8 cellular contexts compared by ENCODE assay signal in genomic region chr1:58883888-58884482, GRCh38.
A peak's percentile ranks its signal among the peaks of the same experiment; 100 is the strongest.
DNase-seq lines count a peak whose midpoint lies in the region; ATAC-seq, FAIRE-seq and TF ChIP-seq lines count a peak whose summit lies in the region.

No MANE protein-coding gene starts in this region.

- peak; percentile 82 to 94 (median 86) for DNase-seq in K562 (ENCODE audit: extremely low read depth in 1 of 4, low spot score in 3 of 4)
- DNase-seq in naive thymus-derived CD4-positive, alpha-beta T cell, result no peak
- DNase-seq in T-helper 17 cell, result no peak
- no peak for DNase-seq in ACHN
- DNase-seq in HCEC 1CT, result no peak

- H3K4me1 ChIP-seq in K562 (replicated peaks in 1 of 2; ENCODE audit: control insufficient read depth in 2 of 2, insufficient read depth in 2 of 2, low read length in 2 of 2), result peaks cover 52 to 67% of the 10 kb centered on the region in 2 experiments
- peaks cover 21 to 22% of the 10 kb centered on the region in 2 donors for H3K4me1 ChIP-seq in naive thymus-derived CD4-positive, alpha-beta T cell (ENCODE audit: control insufficient read depth in 2 of 2, insufficient read depth in 2 of 2, low read length in 2 of 2)

- POLR2A ChIA-PET in K562 (lab: Yijun Ruan, JAX), result interaction anchor here (0.6 to 3.1 kb wide), 9 partner anchors 9 to 102 kb away, joined by 3 to 17 read pairs (median 3); partner anchors contain the start of gene JUN
- POLR2A ChIA-PET in naive thymus-derived CD4-positive, alpha-beta T cell (lab: Charles Lee), result no interaction called here

- no peaks in the 10 kb centered on the region for H3K36me3 ChIP-seq in K562 (ENCODE audit: control insufficient read depth, insufficient read depth, low read length)
- no peaks in the 10 kb centered on the region for H3K36me3 ChIP-seq in naive thymus-derived CD4-positive, alpha-beta T cell (ENCODE audit: control insufficient read depth in 2 of 3, insufficient read depth in 3 of 3, low read length in 3 of 3)

- TF ChIP-seq EP300 in K562 (IDR thresholded peaks at IDR 0.05; ENCODE audit: low read length), result peak; percentile 97

- H3K27me3 Mint-ChIP-seq in naive thymus-derived CD4-positive, alpha-beta T cell, result no peaks in the 10 kb centered on the region
- peaks cover 17% of the 10 kb centered on the region for H3K27me3 Mint-ChIP-seq in T-helper 17 cell

- H3K9me3 ChIP-seq in K562 (replicated peaks; ENCODE audit: control insufficient read depth, insufficient read depth, low read depth, low read length) (no peaks in the 10 kb centered on the region), T-helper 17 cell (ENCODE audit: control insufficient read depth, low read length, poor library complexity, severe bottlenecking) (no peaks in the 10 kb centered on the region)
- H3K9me3 ChIP-seq in naive thymus-derived CD4-positive, alpha-beta T cell (ENCODE audit: control insufficient read depth in 2 of 3, low read length in 3 of 3), result no peaks in the 10 kb centered on the region

- no peaks in the 10 kb centered on the region for H4K20me1 ChIP-seq in K562 (replicated peaks; ENCODE audit: control insufficient read depth, insufficient read depth, low read length)

- H3K4me2 ChIP-seq in K562 (ENCODE audit: insufficient read depth, low read length), result peak overlapping the region; percentile 57

- ATAC-seq in GM18517 (IDR thresholded peaks at IDR 0.05; ENCODE audit: unreplicated experiment) (peak; percentile 63), HG03521 (IDR thresholded peaks at IDR 0.05; ENCODE audit: unreplicated experiment) (peak; percentile 74), K562 (peak; percentile 75), T-helper 17 cell (no peak), GM21825 (IDR thresholded peaks at IDR 0.05; ENCODE audit: unreplicated experiment) (no peak)
- ATAC-seq in naive thymus-derived CD4-positive, alpha-beta T cell, result peak; percentile 40

- 0% methylated on average over 4 of the region's 4 CpGs for WGBS in K562 (ENCODE audit: insufficient coverage, low coverage, missing lambda C conversion rate)

- H3K36me3 Mint-ChIP-seq in naive thymus-derived CD4-positive, alpha-beta T cell, result peaks cover 0 to 24% (median 0%) of the 10 kb centered on the region in 5 donors
- H3K36me3 Mint-ChIP-seq in T-helper 17 cell (ENCODE audit: low read depth), result peaks cover 2% of the 10 kb centered on the region

- intact Hi-C loops in K562 (cut with micrococcal nuclease), result loop anchor here (1.0 to 5.0 kb wide), 4 partner anchors 15 to 99 kb away; partner anchors contain the start of gene JUN
- intact Hi-C loops in naive thymus-derived CD4-positive, alpha-beta T cell (cut with micrococcal nuclease), result no loop called here

- H3K4me3 ChIP-seq in K562, result no peak overlapping the region
- H3K4me3 ChIP-seq in naive thymus-derived CD4-positive, alpha-beta T cell (ENCODE audit: low read length), result no peak overlapping the region

- H3K9me1 ChIP-seq in K562 (ENCODE audit: control insufficient read depth, insufficient read depth, low read length), result no peaks in the 10 kb centered on the region

- in situ Hi-C loops in K562 (cut with MboI) (loop anchor here (10.0 kb wide), 1 partner anchor 99 kb away; the partner anchor contains the start of gene JUN), ACHN (cut with HindIII; ENCODE audit: low pct_ligation_motif_present, low pct_unique_long_range_greater_than_20kb, low sequenced_read_pairs) (no loop called here)

- no TSS peak for BruUV-seq in K562 (replicated peaks; lab: Mats Ljungman, UMichigan)

- peak overlapping the region in 1 of 2 experiments; percentile 75; a peak in 2 of 4 replicates for H3K9ac ChIP-seq in K562 (ENCODE audit: insufficient read depth in 1 of 2, low read depth in 2 of 2, low read length in 2 of 2)

- peaks cover 0 to 4% (median 0%) of the 10 kb centered on the region in 11 donors for H3K9me3 Mint-ChIP-seq in naive thymus-derived CD4-positive, alpha-beta T cell

- TF ChIP-seq POLR2A in K562 (conservative IDR thresholded peaks at IDR 0.05), result no peak

- CTCF ChIA-PET in K562 (lab: Yijun Ruan, JAX; ENCODE audit: low intra/inter-chr PET ratio), result interaction anchor here (0.5 kb wide), 1 partner anchor 144 kb away, joined by 3 read pairs; no protein-coding TSS in a partner anchor
- CTCF ChIA-PET in naive thymus-derived CD4-positive, alpha-beta T cell (lab: Charles Lee), result no interaction called here

- H3K27ac ChIP-seq in K562 (ENCODE audit: extremely low read depth, low read depth, low read length), result peak overlapping the region; percentile 97
- no peak overlapping the region for H3K27ac ChIP-seq in naive thymus-derived CD4-positive, alpha-beta T cell (ENCODE audit: low read depth, low read length)

- peak overlapping the region; percentile 71 for H2AFZ ChIP-seq in K562 (ENCODE audit: low read depth, low read length)

- H3K4me1 Mint-ChIP-seq in naive thymus-derived CD4-positive, alpha-beta T cell, result peaks cover 30 to 52% (median 47%) of the 10 kb centered on the region in 7 donors
- peaks cover 5% of the 10 kb centered on the region for H3K4me1 Mint-ChIP-seq in T-helper 17 cell

- no peak overlapping the region for H3K27ac Mint-ChIP-seq in naive thymus-derived CD4-positive, alpha-beta T cell
- H3K27ac Mint-ChIP-seq in T-helper 17 cell, result no peak overlapping the region

- TF ChIP-seq RAD21 in K562 (CRISPR knock-in tag; conservative IDR thresholded peaks at IDR 0.05 in 1 of 2, IDR thresholded peaks at IDR 0.05 in 1 of 2), result peak; percentile 11 to 32; a peak in 3 of 4 replicates

- peak; percentile 95 for FAIRE-seq in K562 (lab: Jason Lieb, UNC)

- H3K4me3 Mint-ChIP-seq in naive thymus-derived CD4-positive, alpha-beta T cell, result no peak overlapping the region
- no peak overlapping the region for H3K4me3 Mint-ChIP-seq in T-helper 17 cell

- H3K27me3 ChIP-seq in K562 (ENCODE audit: control insufficient read depth in 2 of 2, insufficient read depth in 2 of 2, low read length in 2 of 2), result no peaks in the 10 kb centered on the region
- no peaks in the 10 kb centered on the region for H3K27me3 ChIP-seq in naive thymus-derived CD4-positive, alpha-beta T cell (ENCODE audit: control insufficient read depth in 2 of 2, insufficient read depth in 2 of 2, low read length in 2 of 2)

- TF ChIP-seq CTCF in K562 (IDR thresholded peaks at IDR 0.05 in 2 of 3, conservative IDR thresholded peaks at IDR 0.05 in 1 of 3; ENCODE audit: insufficient read depth in 2 of 3, low read depth in 1 of 3, low read length in 3 of 3), result no peak

- no peaks in the 10 kb centered on the region for H3K79me2 ChIP-seq in K562 (ENCODE audit: control insufficient read depth, insufficient read depth, low read length)

TF ChIP-seq in K562, 482 proteins besides CTCF, POLR2A, EP300 and RAD21 (continues in another document):
- TF ChIP-seq KDM4B (IDR thresholded peaks at IDR 0.05; ENCODE audit: borderline replicate concordance in 2 of 2, low read depth in 1 of 2) (no peak), GATA2 (CRISPR knock-in tag; IDR thresholded peaks at IDR 0.05) (peak; percentile 87), PTBP1 (IDR thresholded peaks at IDR 0.05; ENCODE audit: low read depth, low read length) (peak; percentile 85), THRAP3 (IDR thresholded peaks at IDR 0.05; ENCODE audit: borderline replicate concordance) (no peak), CREB3L1 (IDR thresholded peaks at IDR 0.05; ENCODE audit: borderline replicate concordance, low read depth) (no peak), BCL6 (CRISPR knock-in tag; IDR thresholded peaks at IDR 0.05) (peak; percentile 34; the same call in 1 of the 2 replicates), PRDM10 (IDR thresholded peaks at IDR 0.05; ENCODE audit: partially characterized antibody) (no peak), ZNF766 (CRISPR knock-in tag; conservative IDR thresholded peaks at IDR 0.05) (peak; percentile 74), ELF4 (CRISPR knock-in tag; IDR thresholded peaks at IDR 0.05) (no peak), MCM5 (IDR thresholded peaks at IDR 0.05; ENCODE audit: low read depth) (no peak), RFX5 (IDR thresholded peaks at IDR 0.05; ENCODE audit: low read depth, low read length) (no peak)

Comparison
In these comparisons a context has a peak if more than half of its experiments do, and no peak if none do; other contexts are left out.
1. ATAC-seq: peak in GM18517 (single experiment), HG03521 (single experiment), K562 (single experiment) and naive thymus-derived CD4-positive, alpha-beta T cell (single experiment); none in T-helper 17 cell (single experiment) and GM21825 (single experiment).
2. DNase-seq: peak in K562 (4 of 4); none in naive thymus-derived CD4-positive, alpha-beta T cell (0 of 9), T-helper 17 cell (0 of 3), ACHN (single experiment) and HCEC 1CT (single experiment).